In the genomic region with DNA sequence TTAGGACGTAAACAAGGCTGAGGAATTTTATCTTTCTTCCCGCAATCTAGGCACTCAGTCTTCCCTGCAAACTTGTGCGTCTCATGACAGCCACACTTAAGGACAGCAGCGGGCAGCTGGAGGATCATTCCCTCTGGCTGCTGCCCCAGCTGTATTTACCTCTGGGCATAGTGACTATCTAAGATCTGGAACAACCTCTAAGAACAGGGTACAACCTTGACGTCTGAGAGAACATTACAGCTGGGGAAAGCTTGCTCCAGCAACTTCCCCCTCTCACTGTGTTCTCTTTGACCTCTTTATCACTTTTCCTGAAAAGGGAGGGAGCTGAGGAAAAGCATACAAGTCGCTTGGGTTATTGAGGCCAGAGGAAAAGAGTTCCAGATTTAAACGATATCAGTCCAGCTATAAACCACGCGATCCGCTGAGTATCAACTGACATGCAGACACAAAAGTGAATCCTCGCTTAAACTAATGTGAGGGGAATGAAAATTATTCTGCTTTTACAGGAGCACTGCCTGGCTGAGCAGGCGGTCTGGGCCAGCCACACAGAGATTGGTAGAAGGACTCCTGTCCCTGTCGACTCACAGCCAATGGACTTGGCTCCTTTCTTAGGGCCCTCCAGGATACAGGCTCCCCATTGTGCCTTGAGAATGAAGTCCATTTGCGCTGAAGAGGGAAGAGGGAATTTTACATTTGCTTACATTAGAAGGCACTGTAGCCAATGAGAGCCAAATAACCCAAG, we compare ENCODE assay signal across 27 cellular contexts.
DNase-seq lines count a peak whose midpoint lies in the region; ATAC-seq, FAIRE-seq and TF ChIP-seq lines count a peak whose summit lies in the region.
"Had no signal": no experiment of that assay in that cellular context is flagged by ENCODE, and none has a peak within 500 bp of the region (broad histone marks: within the 10 kb centered on the region; RNA-seq: fewer than 3 reads in every experiment).

No MANE protein-coding gene starts in this region.

- H3K4me1 ChIP-seq in GM23338 (ENCODE audit: insufficient read depth): no peaks in the 10 kb centered on the region
- H3K4me1 ChIP-seq in hepatocyte (ENCODE audit: insufficient read depth): peaks cover 7% of the 10 kb centered on the region
- peaks cover 0 to 28% (median 0%) of the 10 kb centered on the region in 3 donors for H3K4me1 ChIP-seq in pancreas
- H3K4me1 ChIP-seq in neuronal stem cell (ENCODE audit: control insufficient read depth in 2 of 2, insufficient read depth in 1 of 2, low read depth in 1 of 2, low read length in 2 of 2): no peaks in the 10 kb centered on the region

- H3K23ac ChIP-seq in neuronal stem cell (ENCODE audit: low read depth, low read length, poor library complexity): no peak overlapping the region

- ATAC-seq in GM23338 (no peak), pancreas (peak; percentile 67 to 85 (median 72)), T-cell (replicated peaks in 1 of 4) (no peak)
- ATAC-seq: natural killer cell had no signal

- no peak overlapping the region for H2BK120ac ChIP-seq in neuronal stem cell (ENCODE audit: low read depth, low read length)

- POLR2A ChIA-PET in T-cell (lab: Charles Lee): no interaction called here

- WGBS in hepatocyte (ENCODE audit: low lambda C conversion rate, missing lambda C conversion rate): 53% methylated on average over 14 of the region's 14 CpGs
- 11 to 12% methylated on average over 14 of the region's 14 CpGs for WGBS in pancreas, 2 donors
- no CpG with 5 or more reads among the region's 14 CpGs for WGBS in neuronal stem cell (ENCODE audit: extremely low coverage in 2 of 2, insufficient read length in 2 of 2, insufficient replicate concordance in 1 of 2), 2 donors

- intact Hi-C loops in pancreas (cut with DNase I): loop anchor here in 2 of 3 donors (10.0 kb wide), 2 partner anchors 48 to 192 kb away; partner anchors contain the start of gene CD24 (in 1 of the 2)

- H3K27me3 Mint-ChIP-seq in GM23338 (ENCODE audit: insufficient read depth, low read depth, poor library complexity) (no peaks in the 10 kb centered on the region), T-cell (peaks cover 17 to 29% of the 10 kb centered on the region in 2 donors)

- H3K4ac ChIP-seq in neuronal stem cell (ENCODE audit: low read length): no peak overlapping the region

- no peaks in the 10 kb centered on the region for H3K27me3 ChIP-seq in GM23338 (ENCODE audit: insufficient read depth)
- no peaks in the 10 kb centered on the region for H3K27me3 ChIP-seq in hepatocyte
- H3K27me3 ChIP-seq in pancreas: no peaks in the 10 kb centered on the region
- H3K27me3 ChIP-seq in neuronal stem cell (ENCODE audit: control insufficient read depth in 3 of 3, insufficient read depth in 3 of 3, low read depth in 1 of 3, low read length in 3 of 3): no peaks in the 10 kb centered on the region

- no peak overlapping the region for H3K27ac Mint-ChIP-seq in GM23338
- no peak overlapping the region for H3K27ac Mint-ChIP-seq in T-cell
- H3K27ac Mint-ChIP-seq: activated T-cell treated with anti-CD3 and anti-CD28 coated beads, Interleukin-2, amount 50 U/mL, for 24 hours; CD4-positive, alpha-beta T cell; natural killer cell had no signal

- CTCF ChIA-PET in T-cell (lab: Charles Lee): no interaction called here

- H3K79me1 ChIP-seq in neuronal stem cell (ENCODE audit: low read depth, low read length): no peaks in the 10 kb centered on the region

- H3K27ac ChIP-seq in GM23338 (ENCODE audit: low read depth): no peak overlapping the region
- H3K27ac ChIP-seq in VCaP: peak overlapping the region; percentile 69
- H3K27ac ChIP-seq in hepatocyte: peak overlapping the region; percentile 25
- H3K27ac ChIP-seq in pancreas: peak overlapping the region; percentile 84 to 99 (median 94)
- no peak overlapping the region for H3K27ac ChIP-seq in neuronal stem cell (replicated peaks; ENCODE audit: low read length)
- H3K27ac ChIP-seq: thoracic aorta had no signal

- no peak overlapping the region for H2AK5ac ChIP-seq in neuronal stem cell (ENCODE audit: low read depth, low read length)

- H3K9me3 Mint-ChIP-seq in GM23338 (peaks cover 45% of the 10 kb centered on the region), T-cell (peaks cover 6 to 25% (median 12%) of the 10 kb centered on the region in 3 donors)
- H3K9me3 Mint-ChIP-seq: natural killer cell had no signal

- peaks cover 15% of the 10 kb centered on the region for H3K36me3 ChIP-seq in GM23338 (ENCODE audit: insufficient read depth)
- H3K36me3 ChIP-seq in hepatocyte (replicated peaks; ENCODE audit: insufficient read depth, low read depth): no peaks in the 10 kb centered on the region
- peaks cover 0 to 10% (median 0%) of the 10 kb centered on the region in 3 donors for H3K36me3 ChIP-seq in pancreas
- H3K36me3 ChIP-seq in neuronal stem cell (replicated peaks in 1 of 2; ENCODE audit: control insufficient read depth in 2 of 2, insufficient read depth in 2 of 2, low read length in 2 of 2): no peaks in the 10 kb centered on the region
- H3K36me3 ChIP-seq: thoracic aorta had no signal

- H2BK12ac ChIP-seq in neuronal stem cell (ENCODE audit: low read length): no peak overlapping the region

- no peak for DNase-seq in GM23338 (ENCODE audit: low spot score)
- no peak for DNase-seq in hepatocyte (ENCODE audit: low spot score)
- peak in 5 of 6 donors; percentile 76 to 86 (median 80) for DNase-seq in pancreas
- DNase-seq in T-cell: no peak
- no peak for DNase-seq in neuronal stem cell (ENCODE audit: low spot score)
- no peak for DNase-seq in activated CD8-positive, alpha-beta memory T cell treated with anti-CD3 and anti-CD28 coated beads, Interleukin-2, amount 50 U/mL, for 4 hours
- DNase-seq: activated naive CD4-positive, alpha-beta T cell; activated T-cell treated with anti-CD3 and anti-CD28 coated beads, Interleukin-2, amount 50 U/mL, for 24 hours; amniotic stem cell; CD4-positive, alpha-beta T cell; central memory CD4-positive, alpha-beta T cell; dermis blood vessel endothelial cell; DMS 273 treated with DMSO at 0.1 percent for 48 hours; foreskin fibroblast; GOT3; natural killer cell; NCI-H1436; NCI-H2107; NCI-H510A treated with DMSO at 0.1 percent for 48 hours; NK-92 treated with Interleukin-12 subunit alpha and Interleukin-12 subunit beta, amount 100 ng/mL, for 24 hours; posterior cingulate gyrus; stimulated activated CD4-positive, alpha-beta T cell treated with anti-CD3 and anti-CD28 coated beads, Interleukin-2, amount 100 ng/mL, for 48 hours; stimulated activated naive CD4-positive, alpha-beta T cell; T1000 had no signal

- H3K79me2 ChIP-seq in GM23338 (replicated peaks; ENCODE audit: insufficient read depth) (no peaks in the 10 kb centered on the region), hepatocyte (peaks cover 3% of the 10 kb centered on the region)

- no peak overlapping the region for H3K14ac ChIP-seq in neuronal stem cell (ENCODE audit: low read length)

- H3K9me3 ChIP-seq in hepatocyte (ENCODE audit: low read depth) (no peaks in the 10 kb centered on the region), pancreas (no peaks in the 10 kb centered on the region), neuronal stem cell (replicated peaks in 1 of 2; ENCODE audit: control insufficient read depth in 2 of 2, insufficient read depth in 1 of 2, low read depth in 1 of 2, low read length in 2 of 2) (peaks cover 0 to 2% of the 10 kb centered on the region in 2 donors)
- H3K9me3 ChIP-seq: thoracic aorta had no signal

- H3K18ac ChIP-seq in neuronal stem cell (ENCODE audit: low read length): no peak overlapping the region

- H4K8ac ChIP-seq in neuronal stem cell (ENCODE audit: low read depth, low read length): no peak overlapping the region

- H3K9me2 ChIP-seq in GM23338 (ENCODE audit: insufficient read depth) (0 out of 2 replicates have a peak, but pooled peaks cover 9% of the 10 kb centered on the region), hepatocyte (replicated peaks; ENCODE audit: insufficient read depth) (no peaks in the 10 kb centered on the region)

- H4K91ac ChIP-seq in neuronal stem cell (ENCODE audit: low read depth, low read length, poor library complexity): no peak overlapping the region

- H3F3A ChIP-seq in GM23338 (replicated peaks; ENCODE audit: low read depth): no peaks in the 10 kb centered on the region

- no peak for TF ChIP-seq CTCF in GM23338 (conservative IDR thresholded peaks at IDR 0.05; ENCODE audit: low read depth in 2 of 2)
- TF ChIP-seq CTCF in VCaP (conservative IDR thresholded peaks at IDR 0.05): no peak
- no peak for TF ChIP-seq CTCF in hepatocyte (IDR thresholded peaks at IDR 0.05; ENCODE audit: poor library complexity)
- TF ChIP-seq CTCF in pancreas (IDR thresholded peaks at IDR 0.05): no peak

- H4K20me1 ChIP-seq in GM23338 (replicated peaks; ENCODE audit: insufficient read depth): no peaks in the 10 kb centered on the region
- no peaks in the 10 kb centered on the region for H4K20me1 ChIP-seq in hepatocyte (ENCODE audit: insufficient read depth, poor library complexity, severe bottlenecking)

- H2BK5ac ChIP-seq in neuronal stem cell (ENCODE audit: low read length): no peak overlapping the region

- no peak overlapping the region for H3K4me2 ChIP-seq in GM23338
- H3K4me2 ChIP-seq in hepatocyte: peak overlapping the region; percentile 40
- no peak overlapping the region for H3K4me2 ChIP-seq in neuronal stem cell (ENCODE audit: insufficient read depth, low read length, poor library complexity, severe bottlenecking)

- FAIRE-seq in pancreas (lab: Jason Lieb, UNC): no peak
- FAIRE-seq: endothelial cell of umbilical vein had no signal

- H2BK15ac ChIP-seq in neuronal stem cell (ENCODE audit: low read length): no peak overlapping the region

- H3K36me3 Mint-ChIP-seq in GM23338 (ENCODE audit: low read depth) (peaks cover 40% of the 10 kb centered on the region), T-cell (no peaks in the 10 kb centered on the region)
- H3K36me3 Mint-ChIP-seq: natural killer cell had no signal

- no peak overlapping the region for H3K9ac ChIP-seq in neuronal stem cell (ENCODE audit: low read depth, low read length, poor library complexity)

- H3K4me3 ChIP-seq in GM23338 (no peak overlapping the region), hepatocyte (no peak overlapping the region), pancreas (peak overlapping the region in 3 of 4 donors; percentile 11 to 50 (median 48)), neuronal stem cell (ENCODE audit: low read length in 2 of 2) (no peak overlapping the region)
- H3K4me3 ChIP-seq: thoracic aorta had no signal

- H3K4me1 Mint-ChIP-seq in GM23338 (peaks cover 2% of the 10 kb centered on the region), T-cell (no peaks in the 10 kb centered on the region)
- H3K4me1 Mint-ChIP-seq: natural killer cell had no signal

- H3K4me3 Mint-ChIP-seq in GM23338 (no peak overlapping the region), T-cell (no peak overlapping the region)
- H3K4me3 Mint-ChIP-seq: activated T-cell treated with anti-CD3 and anti-CD28 coated beads, Interleukin-2, amount 50 U/mL, for 24 hours; CD4-positive, alpha-beta T cell; natural killer cell had no signal

- H2AFZ ChIP-seq in GM23338 (peak overlapping the region; percentile 56; the same call in 1 of the 2 replicates), hepatocyte (no peak overlapping the region), neuronal stem cell (ENCODE audit: low read length) (no peak overlapping the region)

TF ChIP-seq in GM23338, 12 proteins besides CTCF, POLR2A, EP300 and RAD21 (continues in another document):
- TF ChIP-seq POLR2AphosphoS5 (IDR thresholded peaks at IDR 0.05; ENCODE audit: low read depth): no peak
- TF ChIP-seq EZH2 (IDR thresholded peaks at IDR 0.05; ENCODE audit: low read depth, unreplicated experiment): no peak

Comparison
In these comparisons a context has a peak if more than half of its experiments do, and no peak if none do; other contexts are left out.
1. ATAC-seq: peak in pancreas (4 of 4); none in GM23338 (single experiment) and T-cell (0 of 4).
2. DNase-seq: peak in pancreas (5 of 6); none in GM23338 (single experiment), hepatocyte (single experiment), T-cell (0 of 34), neuronal stem cell (single experiment) and activated CD8-positive, alpha-beta memory T cell treated with anti-CD3 and anti-CD28 coated beads, Interleukin-2, amount 50 U/mL, for 4 hours (single experiment).
3. H3K27ac ChIP-seq: peak in VCaP (single experiment), hepatocyte (single experiment) and pancreas (4 of 4); none in GM23338 (single experiment) and neuronal stem cell (single experiment).
4. H3K4me3 ChIP-seq: peak in pancreas (3 of 4); none in GM23338 (single experiment), hepatocyte (single experiment) and neuronal stem cell (0 of 2).